ENCODE assay signal across 2 cellular contexts in genomic region chr3:102182162-102182561, GRCh38.
TF ChIP-seq lines count a peak whose summit lies in the region.

No MANE protein-coding gene starts in this region.

TF ChIP-seq in liver, 16 proteins besides CTCF, POLR2A, EP300 and RAD21 (continued from another document):
- TF ChIP-seq REST (IDR thresholded peaks at IDR 0.05) (no peak), ATF3 (IDR thresholded peaks at IDR 0.05) (peak; percentile 41), MAX (IDR thresholded peaks at IDR 0.05) (peak; percentile 70)

TF ChIP-seq in HepG2, 621 proteins besides CTCF, POLR2A, EP300 and RAD21 (continued from another document):
- TF ChIP-seq AHDC1 (CRISPR knock-in tag; IDR thresholded peaks at IDR 0.05; ENCODE audit: borderline replicate concordance): no peak
- TF ChIP-seq LBX2 (CRISPR knock-in tag; IDR thresholded peaks at IDR 0.05; ENCODE audit: borderline replicate concordance): no peak
- TF ChIP-seq ZBTB34 (CRISPR knock-in tag; IDR thresholded peaks at IDR 0.05): no peak
- TF ChIP-seq NR2F6 (IDR thresholded peaks at IDR 0.05): no peak
- no peak for TF ChIP-seq NR2F6 (CRISPR knock-in tag; IDR thresholded peaks at IDR 0.05)
